ENCODE assay signal across 1 cellular context in the genomic region with DNA sequence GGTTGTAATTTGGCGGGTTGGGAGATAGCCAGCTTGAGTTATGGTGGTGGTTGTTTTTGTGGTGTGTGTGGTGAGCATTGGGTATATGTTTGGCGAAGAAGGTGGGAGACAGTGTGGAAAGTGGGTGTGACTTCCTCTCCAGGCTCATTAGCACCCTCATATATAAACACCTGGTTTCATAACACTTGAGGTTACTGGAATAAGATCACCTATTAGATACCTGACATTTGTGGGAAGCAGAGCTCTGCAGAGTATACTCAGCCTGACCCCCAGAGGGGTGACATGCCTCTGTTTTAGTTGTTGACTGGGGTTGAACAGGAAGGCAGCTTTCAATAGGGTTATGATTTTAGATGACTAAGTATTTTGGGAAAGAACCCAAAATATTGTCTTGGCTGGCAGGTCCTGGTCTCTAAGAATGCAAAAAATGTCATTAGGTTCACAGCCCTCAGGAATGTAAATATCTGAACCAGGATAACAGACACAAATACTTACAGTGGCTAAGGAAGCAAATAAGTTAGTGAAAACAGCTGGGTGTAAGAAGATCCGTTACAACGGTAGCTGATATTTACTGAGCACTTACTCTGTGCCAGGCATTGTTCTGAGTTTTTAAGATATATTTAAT.
TF ChIP-seq lines count a peak whose summit lies in the region.

No MANE protein-coding gene starts in this region.

TF ChIP-seq in HCT116, 20 proteins besides CTCF, POLR2A, EP300 and RAD21 (continued from another document):
- TF ChIP-seq, protein P1, sequence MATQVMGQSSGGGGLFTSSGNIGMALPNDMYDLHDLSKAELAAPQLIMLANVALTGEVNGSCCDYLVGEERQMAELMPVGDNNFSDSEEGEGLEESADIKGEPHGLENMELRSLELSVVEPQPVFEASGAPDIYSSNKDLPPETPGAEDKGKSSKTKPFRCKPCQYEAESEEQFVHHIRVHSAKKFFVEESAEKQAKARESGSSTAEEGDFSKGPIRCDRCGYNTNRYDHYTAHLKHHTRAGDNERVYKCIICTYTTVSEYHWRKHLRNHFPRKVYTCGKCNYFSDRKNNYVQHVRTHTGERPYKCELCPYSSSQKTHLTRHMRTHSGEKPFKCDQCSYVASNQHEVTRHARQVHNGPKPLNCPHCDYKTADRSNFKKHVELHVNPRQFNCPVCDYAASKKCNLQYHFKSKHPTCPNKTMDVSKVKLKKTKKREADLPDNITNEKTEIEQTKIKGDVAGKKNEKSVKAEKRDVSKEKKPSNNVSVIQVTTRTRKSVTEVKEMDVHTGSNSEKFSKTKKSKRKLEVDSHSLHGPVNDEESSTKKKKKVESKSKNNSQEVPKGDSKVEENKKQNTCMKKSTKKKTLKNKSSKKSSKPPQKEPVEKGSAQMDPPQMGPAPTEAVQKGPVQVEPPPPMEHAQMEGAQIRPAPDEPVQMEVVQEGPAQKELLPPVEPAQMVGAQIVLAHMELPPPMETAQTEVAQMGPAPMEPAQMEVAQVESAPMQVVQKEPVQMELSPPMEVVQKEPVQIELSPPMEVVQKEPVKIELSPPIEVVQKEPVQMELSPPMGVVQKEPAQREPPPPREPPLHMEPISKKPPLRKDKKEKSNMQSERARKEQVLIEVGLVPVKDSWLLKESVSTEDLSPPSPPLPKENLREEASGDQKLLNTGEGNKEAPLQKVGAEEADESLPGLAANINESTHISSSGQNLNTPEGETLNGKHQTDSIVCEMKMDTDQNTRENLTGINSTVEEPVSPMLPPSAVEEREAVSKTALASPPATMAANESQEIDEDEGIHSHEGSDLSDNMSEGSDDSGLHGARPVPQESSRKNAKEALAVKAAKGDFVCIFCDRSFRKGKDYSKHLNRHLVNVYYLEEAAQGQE (IDR thresholded peaks at IDR 0.05; ENCODE audit: low read depth): no peak
- TF ChIP-seq SRF (IDR thresholded peaks at IDR 0.05; ENCODE audit: low read depth): no peak
